ENCODE assay signal across 1 cellular context in genomic region chr2:128321784-128322650, GRCh38.
TF ChIP-seq lines count a peak whose summit lies in the region.

No MANE protein-coding gene starts in this region.

TF ChIP-seq in HepG2, 621 proteins besides CTCF, POLR2A, EP300 and RAD21 (continued from another document and continues in another):
- no peak for TF ChIP-seq STAT6 (CRISPR knock-in tag; IDR thresholded peaks at IDR 0.05; ENCODE audit: borderline replicate concordance)
- TF ChIP-seq ATF3 (CRISPR knock-in tag; IDR thresholded peaks at IDR 0.05): peak; percentile 8; the same call in 1 of the 2 replicates
- TF ChIP-seq SRF (IDR thresholded peaks at IDR 0.05; ENCODE audit: low read depth, low read length): peak; percentile 48; the same call in 1 of the 2 replicates
- TF ChIP-seq GATA4 (IDR thresholded peaks at IDR 0.05; ENCODE audit: borderline replicate concordance, low read depth): no peak; the same call in 1 of the 2 replicates
- no peak for TF ChIP-seq POLR2AphosphoS2 (IDR thresholded peaks at IDR 0.05; ENCODE audit: low read depth, low read length)
- TF ChIP-seq ZNF562 (CRISPR knock-in tag; IDR thresholded peaks at IDR 0.05; ENCODE audit: borderline replicate concordance): no peak
- peak; percentile 45; the same call in 1 of the 2 replicates for TF ChIP-seq ZFP91 (CRISPR knock-in tag; IDR thresholded peaks at IDR 0.05; ENCODE audit: borderline replicate concordance)
- TF ChIP-seq FOXA3 (CRISPR knock-in tag; IDR thresholded peaks at IDR 0.05): peak; percentile 71
- 0 out of 2 replicates have a peak, but pooled peaks have one; percentile 16 for TF ChIP-seq BRF2 (CRISPR knock-in tag; IDR thresholded peaks at IDR 0.05)
- TF ChIP-seq NFATC3 (CRISPR knock-in tag; IDR thresholded peaks at IDR 0.05): no peak
- TF ChIP-seq TCF7L2 (IDR thresholded peaks at IDR 0.05; ENCODE audit: low read depth, low read length): no peak
- peak; percentile 73; the same call in 1 of the 2 replicates for TF ChIP-seq MXD1 (CRISPR knock-in tag; IDR thresholded peaks at IDR 0.05)
- peak; percentile 45; the same call in 1 of the 2 replicates for TF ChIP-seq ZNF776 (CRISPR knock-in tag; IDR thresholded peaks at IDR 0.05)
- no peak for TF ChIP-seq CENPBD1 (CRISPR knock-in tag; IDR thresholded peaks at IDR 0.05; ENCODE audit: borderline replicate concordance, low read depth)
- TF ChIP-seq GTF3A (CRISPR knock-in tag; conservative IDR thresholded peaks at IDR 0.05): no peak
- TF ChIP-seq ZNF280D (CRISPR knock-in tag; IDR thresholded peaks at IDR 0.05): no peak
- TF ChIP-seq CCAR2 (optimal IDR thresholded peaks at IDR 0.05; ENCODE audit: low read depth, low read length): no peak
- no peak for TF ChIP-seq MIXL1 (CRISPR knock-in tag; IDR thresholded peaks at IDR 0.05)
- no peak for TF ChIP-seq ZNF329 (CRISPR knock-in tag; IDR thresholded peaks at IDR 0.05; ENCODE audit: low read depth)
- no peak for TF ChIP-seq ATF7-NPFF (CRISPR knock-in tag; IDR thresholded peaks at IDR 0.05; ENCODE audit: low read depth)
- TF ChIP-seq ETV6 (CRISPR knock-in tag; conservative IDR thresholded peaks at IDR 0.05): peak; percentile 51; the same call in 1 of the 2 replicates
- TF ChIP-seq GATAD2A (CRISPR knock-in tag; IDR thresholded peaks at IDR 0.05): peak; percentile 54
- no peak for TF ChIP-seq NFIB (CRISPR knock-in tag; IDR thresholded peaks at IDR 0.05; ENCODE audit: borderline replicate concordance)
- TF ChIP-seq LCORL (IDR thresholded peaks at IDR 0.05): no peak
- peak; percentile 79 for TF ChIP-seq LCORL (CRISPR knock-in tag; IDR thresholded peaks at IDR 0.05)
- no peak for TF ChIP-seq FOXA1 (IDR thresholded peaks at IDR 0.05)
- TF ChIP-seq FOXA1 (CRISPR knock-in tag; IDR thresholded peaks at IDR 0.05): peak; percentile 69
- no peak for TF ChIP-seq TOE1 (CRISPR knock-in tag; IDR thresholded peaks at IDR 0.05)
- TF ChIP-seq SIX4 (CRISPR knock-in tag; IDR thresholded peaks at IDR 0.05): no peak
- 0 out of 2 replicates have a peak, but pooled peaks have one; percentile 70 for TF ChIP-seq PRMT3 (CRISPR knock-in tag; IDR thresholded peaks at IDR 0.05; ENCODE audit: borderline replicate concordance, low read depth)
- TF ChIP-seq ZNF747 (CRISPR knock-in tag; IDR thresholded peaks at IDR 0.05; ENCODE audit: borderline replicate concordance): 0 out of 2 replicates have a peak, but pooled peaks have one; percentile 33
- TF ChIP-seq NONO (IDR thresholded peaks at IDR 0.05): no peak
- peak; percentile 85; the same call in 1 of the 2 replicates for TF ChIP-seq NONO (CRISPR knock-in tag; conservative IDR thresholded peaks at IDR 0.05)
- TF ChIP-seq NR2F2 (IDR thresholded peaks at IDR 0.05; ENCODE audit: borderline replicate concordance, low read depth): peak; percentile 24; the same call in 1 of the 2 replicates
- no peak for TF ChIP-seq SETDB1 (CRISPR knock-in tag; IDR thresholded peaks at IDR 0.05; ENCODE audit: borderline replicate concordance)
- no peak for TF ChIP-seq ZNF10 (CRISPR knock-in tag; IDR thresholded peaks at IDR 0.05; ENCODE audit: borderline replicate concordance, low read depth)
- no peak for TF ChIP-seq ZNF326 (CRISPR knock-in tag; IDR thresholded peaks at IDR 0.05; ENCODE audit: borderline replicate concordance)
- TF ChIP-seq ZBED4 (CRISPR knock-in tag; IDR thresholded peaks at IDR 0.05; ENCODE audit: borderline replicate concordance): no peak; the same call in 1 of the 2 replicates
- no peak for TF ChIP-seq MLXIP (CRISPR knock-in tag; IDR thresholded peaks at IDR 0.05; ENCODE audit: borderline replicate concordance)
- TF ChIP-seq KLF13 (CRISPR knock-in tag; IDR thresholded peaks at IDR 0.05): no peak
- no peak for TF ChIP-seq HOMEZ (CRISPR knock-in tag; IDR thresholded peaks at IDR 0.05; ENCODE audit: low read depth)
- TF ChIP-seq KDM5B (CRISPR knock-in tag; IDR thresholded peaks at IDR 0.05; ENCODE audit: borderline replicate concordance): peak; percentile 45; the same call in 1 of the 2 replicates
- no peak for TF ChIP-seq ZNF589 (CRISPR knock-in tag; conservative IDR thresholded peaks at IDR 0.05)
- no peak for TF ChIP-seq MAFG (CRISPR knock-in tag; IDR thresholded peaks at IDR 0.05)
- TF ChIP-seq EEA1 (CRISPR knock-in tag; IDR thresholded peaks at IDR 0.05; ENCODE audit: borderline replicate concordance): no peak
- TF ChIP-seq CAMTA2 (CRISPR knock-in tag; IDR thresholded peaks at IDR 0.05; ENCODE audit: borderline replicate concordance): peak; percentile 37; the same call in 1 of the 2 replicates
- no peak for TF ChIP-seq ZNF850 (CRISPR knock-in tag; conservative IDR thresholded peaks at IDR 0.05)
- no peak for TF ChIP-seq NFKBIZ (CRISPR knock-in tag; IDR thresholded peaks at IDR 0.05)
